In genomic region chr1:169586067-169586394, GRCh38 we compare ENCODE assay signal across 1 cellular context.
TF ChIP-seq lines count a peak whose summit lies in the region.

No MANE protein-coding gene starts in this region.

TF ChIP-seq in IMR-90, 13 proteins besides CTCF, POLR2A, EP300 and RAD21:
- TF ChIP-seq MAFK (IDR thresholded peaks at IDR 0.05; ENCODE audit: low read depth, low read length), result no peak
- TF ChIP-seq ELK1 (IDR thresholded peaks at IDR 0.05; ENCODE audit: borderline replicate concordance, low read depth, low read length), result no peak
- no peak for TF ChIP-seq RCOR1 (IDR thresholded peaks at IDR 0.05; ENCODE audit: insufficient replicate concordance, low read length)
- TF ChIP-seq CEBPB (IDR thresholded peaks at IDR 0.05; ENCODE audit: low read depth, low read length), result no peak
- no peak for TF ChIP-seq CHD1 (IDR thresholded peaks at IDR 0.05; ENCODE audit: low read depth, low read length)
- no peak for TF ChIP-seq USF2 (IDR thresholded peaks at IDR 0.05; ENCODE audit: low read depth, low read length)
- no peak for TF ChIP-seq SMC3 (IDR thresholded peaks at IDR 0.05; ENCODE audit: low read depth, low read length)
- TF ChIP-seq MAZ (IDR thresholded peaks at IDR 0.05; ENCODE audit: borderline replicate concordance, low read depth, low read length), result no peak
- TF ChIP-seq BHLHE40 (IDR thresholded peaks at IDR 0.05; ENCODE audit: low read depth, low read length), result no peak
- TF ChIP-seq MXI1 (IDR thresholded peaks at IDR 0.05; ENCODE audit: borderline replicate concordance, low read depth, low read length), result no peak
- TF ChIP-seq RFX5 (IDR thresholded peaks at IDR 0.05; ENCODE audit: low read depth, low read length), result no peak
- no peak for TF ChIP-seq FOS (IDR thresholded peaks at IDR 0.05; ENCODE audit: low read depth, low read length)
- no peak for TF ChIP-seq NFE2L2 (IDR thresholded peaks at IDR 0.05; ENCODE audit: low read depth, low read length)
